28 cellular contexts compared by ENCODE assay signal in genomic region chr1:66520655-66521054, GRCh38.
"Had no signal": no experiment of that assay in that cellular context is flagged by ENCODE, and none has a peak within 500 bp of the region (broad histone marks: within the 10 kb centered on the region; RNA-seq: fewer than 3 reads in every experiment).

No MANE protein-coding gene starts in this region.

- H3K4me1 ChIP-seq: neural progenitor cell, parathyroid adenoma, psoas muscle, spleen, suprapubic skin, testis, tibial artery, transverse colon, upper lobe of right lung, vagina had no signal

- H2AFZ ChIP-seq: neural progenitor cell, parathyroid adenoma had no signal

- DNase-seq: natural killer cell; occipital lobe; ovary; posterior cingulate gyrus; psoas muscle; right cardiac atrium; spleen; stimulated activated CD4-positive, alpha-beta T cell treated with anti-CD3 and anti-CD28 coated beads, Interleukin-12 subunit alpha, Interleukin-12 subunit beta, amount 100 ng/mL, for 4 hours; stimulated activated CD4-positive, alpha-beta T cell treated with anti-CD3 and anti-CD28 coated beads, Interleukin-1b, Interleukin-23, amount 100 ng/mL, for 48 hours; stimulated activated CD4-positive, alpha-beta T cell treated with anti-CD3 and anti-CD28 coated beads, Interleukin-4, amount 100 ng/mL, for 1 hour; stimulated activated CD4-positive, alpha-beta T cell treated with anti-CD3 and anti-CD28 coated beads, Interleukin-4, amount 100 ng/mL, for 4 hours; stimulated activated CD8-positive, alpha-beta memory T cell treated with anti-CD3 and anti-CD28 coated beads, Interleukin-4, amount 100 ng/mL, for 48 hours; stimulated activated naive CD4-positive, alpha-beta T cell; stimulated activated naive CD8-positive, alpha-beta T cell treated with anti-CD3 and anti-CD28 coated beads, Interleukin-15, amount 100 ng/mL, for 72 hours; stimulated activated naive CD8-positive, alpha-beta T cell treated with anti-CD3 and anti-CD28 coated beads, Interleukin-15, Interleukin-2, amounts not matched to agents 100 U/mL and 50 U/mL, for 24 hours; substantia nigra; testis; tibial artery; transverse colon; upper lobe of right lung had no signal

- H3K36me3 ChIP-seq: neural progenitor cell, ovary, spleen, suprapubic skin, tibial artery, transverse colon, upper lobe of right lung, vagina had no signal

- H3K27me3 ChIP-seq: neural progenitor cell, ovary, spleen, suprapubic skin, testis, tibial artery, transverse colon, upper lobe of right lung, vagina had no signal

- H3K27ac ChIP-seq: neural progenitor cell, ovary, parathyroid adenoma, psoas muscle, skin epidermis, spleen, suprapubic skin, testis, tibial artery, transverse colon, upper lobe of right lung, vagina had no signal

- H3K4me3 ChIP-seq: neural progenitor cell, ovary, psoas muscle, skin epidermis, smooth muscle cell, spleen, suprapubic skin, testis, tibial artery, transverse colon, upper lobe of right lung, vagina had no signal

- H3K9me3 ChIP-seq: ovary, psoas muscle, spleen, suprapubic skin, testis, tibial artery, transverse colon, upper lobe of right lung, vagina had no signal

- ATAC-seq: natural killer cell; psoas muscle; right cardiac atrium; sciatic nerve; stimulated activated memory B cell treated with anti-CD40 and anti-IgM and Interleukin-4, amounts not matched to agents 10 μg/mL and 1 μg/mL and 100 μg/mL, for 72 hours; stimulated activated naive CD8-positive, alpha-beta T cell treated with anti-CD3 and anti-CD28 coated beads, Interleukin-15, amount 100 ng/mL, for 72 hours; stimulated activated naive CD8-positive, alpha-beta T cell treated with anti-CD3 and anti-CD28 coated beads, Interleukin-15, Interleukin-2, amounts not matched to agents 100 U/mL and 50 U/mL, for 24 hours; upper lobe of right lung had no signal

- H3K4me2 ChIP-seq: neural progenitor cell, smooth muscle cell had no signal

- H3K79me2 ChIP-seq: parathyroid adenoma had no signal

- H3K9ac ChIP-seq: neural progenitor cell, parathyroid adenoma had no signal
